In the genomic region with DNA sequence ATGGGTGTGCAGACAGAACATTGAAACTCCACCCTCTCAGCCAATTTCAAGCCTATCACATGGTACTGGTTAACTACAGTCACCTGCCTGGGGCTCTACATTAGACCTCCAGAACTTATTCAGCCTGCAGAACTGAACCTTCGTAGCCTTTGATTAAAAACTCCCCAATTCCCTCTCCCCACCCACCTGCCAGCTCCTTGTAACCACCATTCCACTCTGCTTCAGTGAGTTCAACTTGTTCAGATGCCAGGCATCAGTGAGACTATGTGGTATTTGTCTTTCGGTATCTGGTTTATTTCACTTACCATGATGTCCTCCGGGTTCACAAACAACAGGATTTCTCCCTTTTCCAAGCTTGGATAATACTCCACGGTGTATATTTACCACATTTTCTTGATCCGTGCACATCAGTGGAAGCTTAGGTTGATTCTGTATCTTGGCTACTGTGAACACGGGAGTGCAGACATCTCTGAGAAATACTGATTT, we compare ENCODE assay signal across 14 cellular contexts. TPM values are rescaled to one million over a fixed set of nuclear protein-coding genes. Genes with fewer than 3 reads are reported as not detected.
DNase-seq lines count a peak whose midpoint lies in the region; ATAC-seq, FAIRE-seq and TF ChIP-seq lines count a peak whose summit lies in the region.
"Had no signal": no experiment of that assay in that cellular context is flagged by ENCODE, and none has a peak within 500 bp of the region (broad histone marks: within the 10 kb centered on the region; RNA-seq: fewer than 3 reads in every experiment).

No MANE protein-coding gene starts in this region.

- WGBS in right lobe of liver (ENCODE audit: insufficient coverage, low coverage, low lambda C conversion rate, missing lambda C conversion rate): 63% methylated on average over 6 of the region's 6 CpGs
- WGBS in HepG2 (ENCODE audit: low lambda C conversion rate): 97% methylated on average over 6 of the region's 6 CpGs
- WGBS in endodermal cell (ENCODE audit: insufficient coverage in 1 of 2, insufficient read length in 1 of 2), 2 experiments: 92 to 96% methylated on average over 5 to 6 of the region's 6 CpGs
- no CpG with 5 or more reads among the region's 6 CpGs for WGBS in trophoblast cell (ENCODE audit: extremely low coverage, insufficient coverage, insufficient read length)

- no peak overlapping the region for H3K4me3 Mint-ChIP-seq in endodermal cell
- H3K4me3 Mint-ChIP-seq: CD4-positive, alpha-beta memory T cell had no signal

- H4K20me1 ChIP-seq in HepG2 (ENCODE audit: insufficient read depth, low read length): peaks cover 10% of the 10 kb centered on the region; the same call in 1 of the 2 replicates

- H3K9me3 ChIP-seq in right lobe of liver (no peaks in the 10 kb centered on the region), HepG2 (ENCODE audit: low read length) (no peaks in the 10 kb centered on the region), endodermal cell (ENCODE audit: control insufficient read depth, low read length) (peaks cover 36% of the 10 kb centered on the region), trophoblast cell (ENCODE audit: insufficient read depth, low read depth, low read length) (peaks cover 2% of the 10 kb centered on the region)

- in situ Hi-C loops in HepG2 (cut with HindIII; ENCODE audit: extremely low pct_ligation_motif_present, low pct_unique_long_range_greater_than_20kb): no loop called here

- no peak overlapping the region for H3K18ac ChIP-seq in trophoblast cell (ENCODE audit: low read length)

- H3K79me2 ChIP-seq in HepG2 (ENCODE audit: insufficient read depth, low read length) (peaks cover 35% of the 10 kb centered on the region), trophoblast cell (ENCODE audit: control insufficient read depth, insufficient read depth, low read length, poor library complexity) (peaks cover 9% of the 10 kb centered on the region)

- intact Hi-C loops in right lobe of liver (cut with DNase I): no loop called here
- intact Hi-C loops in HepG2 (cut with micrococcal nuclease; ENCODE audit: unreplicated experiment): no loop called here

- CTCF ChIA-PET in HepG2 (lab: Yijun Ruan, JAX; ENCODE audit: low intra/inter-chr PET ratio, low total read pairs): no interaction called here

- POLR2A ChIA-PET in HepG2 (lab: Yijun Ruan, JAX): no interaction called here

- H2BK12ac ChIP-seq in trophoblast cell (ENCODE audit: low read length): no peak overlapping the region

- FAIRE-seq in HepG2 (lab: Jason Lieb, UNC): no peak

- TF ChIP-seq EP300 in HepG2 (IDR thresholded peaks at IDR 0.05; ENCODE audit: low read depth in 2 of 2, low read length in 2 of 2) (no peak), HepG2 (CRISPR knock-in tag; IDR thresholded peaks at IDR 0.05; ENCODE audit: borderline replicate concordance) (no peak)

- ATAC-seq in right lobe of liver (no peak), HepG2 (no peak)
- ATAC-seq: PC-3 had no signal

- H3K9me3 Mint-ChIP-seq in endodermal cell: peaks cover 27% of the 10 kb centered on the region

- BruUV-seq in HepG2 (replicated peaks; lab: Mats Ljungman, UMichigan): no TSS peak

- DNase-seq in right lobe of liver (no peak), HepG2 (ENCODE audit: low spot score) (no peak), endodermal cell (no peak), trophoblast cell (no peak), NCI-H1694 treated with DMSO at 0.1 percent for 48 hours (lab: John Stamatoyannopoulos, UW) (no peak), Kasumi-1 (lab: John Stamatoyannopoulos, UW) (no peak), activated gamma-delta T cell (lab: John Stamatoyannopoulos, UW) (no peak), HuH-7.5 (ENCODE audit: low spot score) (no peak)
- DNase-seq: CD4-positive, alpha-beta memory T cell; H7; NCI-H1436; NCI-H2081; NCI-H226; PC-3 had no signal

- H2AFZ ChIP-seq in HepG2 (ENCODE audit: low read length): no peak overlapping the region
- H2AFZ ChIP-seq in trophoblast cell (ENCODE audit: insufficient read depth, low read length, poor library complexity): no peak overlapping the region

- H3K4ac ChIP-seq in trophoblast cell (ENCODE audit: low read depth, low read length): no peak overlapping the region

- H2AK5ac ChIP-seq in trophoblast cell (ENCODE audit: low read length): no peak overlapping the region

- TF ChIP-seq RAD21 in HepG2 (CRISPR knock-in tag; IDR thresholded peaks at IDR 0.05): no peak

- H3K36me3 Mint-ChIP-seq in endodermal cell (ENCODE audit: low read depth): peaks cover 39% of the 10 kb centered on the region

- H2BK5ac ChIP-seq in trophoblast cell (ENCODE audit: low read depth, low read length, poor library complexity): no peak overlapping the region

- no peaks in the 10 kb centered on the region for H3K27me3 Mint-ChIP-seq in endodermal cell (ENCODE audit: insufficient read depth)
- H3K27me3 Mint-ChIP-seq: CD4-positive, alpha-beta memory T cell had no signal

- H3K27ac Mint-ChIP-seq in endodermal cell: peak overlapping the region; percentile 33
- H3K27ac Mint-ChIP-seq: CD4-positive, alpha-beta memory T cell had no signal

- H3K23ac ChIP-seq in trophoblast cell (ENCODE audit: low read length): no peak overlapping the region

- H3K36me3 ChIP-seq in right lobe of liver (no peaks in the 10 kb centered on the region), HepG2 (replicated peaks in 1 of 2; ENCODE audit: control insufficient read depth in 1 of 2, insufficient read depth in 2 of 2, low read length in 2 of 2) (peaks cover 2 to 13% of the 10 kb centered on the region in 2 experiments; a peak in 3 of 5 replicates), endodermal cell (ENCODE audit: control insufficient read depth, insufficient read depth, low read length) (peaks cover 28% of the 10 kb centered on the region), trophoblast cell (ENCODE audit: control insufficient read depth in 1 of 2, insufficient read depth in 2 of 2, low read length in 2 of 2) (peaks cover 4 to 8% of the 10 kb centered on the region in 2 experiments)

- H3K14ac ChIP-seq in trophoblast cell (ENCODE audit: low read length): no peak overlapping the region

- no peak overlapping the region for H2BK120ac ChIP-seq in trophoblast cell (ENCODE audit: insufficient read depth, low read length, poor library complexity)

- TF ChIP-seq CTCF in right lobe of liver (IDR thresholded peaks at IDR 0.05): no peak
- no peak for TF ChIP-seq CTCF in HepG2 (CRISPR knock-in tag; IDR thresholded peaks at IDR 0.05)
- TF ChIP-seq CTCF in endodermal cell (conservative IDR thresholded peaks at IDR 0.05): no peak

- H3K4me3 ChIP-seq in right lobe of liver: no peak overlapping the region
- no peak overlapping the region for H3K4me3 ChIP-seq in HepG2 (replicated peaks in 1 of 3; ENCODE audit: insufficient read depth in 1 of 3, low read depth in 2 of 3, low read length in 3 of 3)
- no peak overlapping the region for H3K4me3 ChIP-seq in endodermal cell (ENCODE audit: low read length)
- no peak overlapping the region for H3K4me3 ChIP-seq in trophoblast cell (ENCODE audit: low read depth, low read length)

- no peak overlapping the region for H4K12ac ChIP-seq in trophoblast cell (ENCODE audit: low read depth, low read length)

- TF ChIP-seq POLR2A in right lobe of liver (IDR thresholded peaks at IDR 0.05) (no peak), HepG2 (IDR thresholded peaks at IDR 0.05; ENCODE audit: insufficient read depth in 1 of 2, low read depth in 2 of 2, low read length in 2 of 2) (no peak)

- H3K9ac ChIP-seq in HepG2 (ENCODE audit: insufficient read depth, low read depth, low read length) (no peak overlapping the region), endodermal cell (ENCODE audit: extremely low read depth, low read length, poor library complexity, severe bottlenecking) (no peak overlapping the region), trophoblast cell (ENCODE audit: low read length) (no peak overlapping the region)

- H3K27me3 ChIP-seq in right lobe of liver (no peaks in the 10 kb centered on the region), HepG2 (ENCODE audit: control insufficient read depth in 1 of 2, insufficient read depth in 2 of 2, low read length in 2 of 2) (no peaks in the 10 kb centered on the region), endodermal cell (ENCODE audit: control insufficient read depth, insufficient read depth, low read length, poor library complexity, severe bottlenecking) (no peaks in the 10 kb centered on the region), trophoblast cell (ENCODE audit: insufficient read depth, low read length) (no peaks in the 10 kb centered on the region)

- peaks cover 23% of the 10 kb centered on the region for H3K4me1 Mint-ChIP-seq in endodermal cell

- H3K79me1 ChIP-seq in trophoblast cell (ENCODE audit: low read length): peaks cover 21% of the 10 kb centered on the region

- H4K91ac ChIP-seq in trophoblast cell (ENCODE audit: low read depth, low read length): no peak overlapping the region

- H3K4me1 ChIP-seq in right lobe of liver (peaks cover 0 to 53% (median 17%) of the 10 kb centered on the region in 4 donors), HepG2 (ENCODE audit: insufficient read depth, low read length) (peaks cover 16% of the 10 kb centered on the region), endodermal cell (ENCODE audit: control insufficient read depth, insufficient read depth, low read length) (peaks cover 13% of the 10 kb centered on the region), trophoblast cell (ENCODE audit: control insufficient read depth in 1 of 2, insufficient read depth in 2 of 2, low read length in 2 of 2) (peaks cover 28 to 32% of the 10 kb centered on the region in 2 experiments)

- no peak overlapping the region for H4K8ac ChIP-seq in trophoblast cell (ENCODE audit: low read depth, low read length)

- H3K4me2 ChIP-seq in HepG2 (ENCODE audit: low read depth, low read length) (no peak overlapping the region), trophoblast cell (ENCODE audit: low read length) (no peak overlapping the region)

- peak overlapping the region; percentile 33 to 78 (median 69) for H3K27ac ChIP-seq in right lobe of liver
- no peak overlapping the region for H3K27ac ChIP-seq in HepG2 (ENCODE audit: extremely low read length, insufficient read depth, low read length)
- no peak overlapping the region for H3K27ac ChIP-seq in endodermal cell (ENCODE audit: low read depth, low read length)
- peak overlapping the region; percentile 7 for H3K27ac ChIP-seq in trophoblast cell (ENCODE audit: low read depth, low read length)

RNA-seq across cellular contexts. Expression of a gene that starts 19.2 kb away (rescaled TPM):
- 10 to 100 TPM; 12.5 to 47.2 (median 36.3) TPM for total RNA-seq in right lobe of liver
- total RNA-seq in HepG2 (2016; rRNA removed; fragmentation: Illumina TruSeq; extraction: Trizol): 15.2 and 15.6 TPM in 2 replicates
- 5.8 and 6.2 TPM in 2 replicates for total RNA-seq in HepG2 (2016; cell fraction: cytosol; rRNA removed; fragmentation: Illumina TruSeq; extraction: Trizol; ENCODE audit: low read depth)
- 13.5 and 15.3 TPM in 2 replicates for total RNA-seq in HepG2 (2016; cell fraction: insoluble cytoplasmic fraction; rRNA removed; fragmentation: Illumina TruSeq; extraction: Trizol)
- total RNA-seq in HepG2 (2016; cell fraction: membrane; rRNA removed; fragmentation: Illumina TruSeq; extraction: Trizol): 12.0 and 13.1 TPM in 2 replicates
- total RNA-seq in HepG2 (2016; cell fraction: nucleus; rRNA removed; fragmentation: Illumina TruSeq; extraction: Trizol): 6.5 and 7.9 TPM in 2 replicates
- 27.3 and 30.5 TPM in 2 replicates for polyA plus RNA-seq in HepG2 (2011; rRNA removed)
- 28.4 and 39.0 TPM in 2 replicates for polyA plus RNA-seq in HepG2 (2011; cell fraction: cytosol; rRNA removed)
- polyA plus RNA-seq in HepG2 (2011; cell fraction: nucleus; rRNA removed): 12.0 and 13.8 TPM in 2 replicates
- polyA plus RNA-seq in HepG2 (2012): 14.6 and 20.9 TPM in 2 replicates
- 4.5 and 5.9 TPM in 2 replicates for polyA plus RNA-seq in HepG2 (2016; cell fraction: cytosol; fragmentation: Illumina TruSeq; extraction: Trizol; ENCODE audit: low read depth)
- polyA plus RNA-seq in HepG2 (2016; cell fraction: insoluble cytoplasmic fraction; fragmentation: Illumina TruSeq; extraction: Trizol; ENCODE audit: low read depth): 13.3 and 15.2 TPM in 2 replicates
- 7.5 and 8.5 TPM in 2 replicates for polyA plus RNA-seq in HepG2 (2016; cell fraction: membrane; fragmentation: Illumina TruSeq; extraction: Trizol; ENCODE audit: low read depth)
- polyA plus RNA-seq in HepG2 (2016; cell fraction: nucleus; fragmentation: Illumina TruSeq; extraction: Trizol; ENCODE audit: insufficient read depth, low read depth): 9.6 and 9.8 TPM in 2 replicates
- 7.5 and 23.0 TPM in 2 replicates for polyA minus RNA-seq in HepG2 (2011; rRNA and poly(A)+ RNA removed; ENCODE audit: low replicate concordance)
- 12.6 and 15.1 TPM in 2 replicates for polyA minus RNA-seq in HepG2 (2011; cell fraction: cytosol; rRNA and poly(A)+ RNA removed)
- polyA minus RNA-seq in HepG2 (2011; cell fraction: nucleus; rRNA and poly(A)+ RNA removed): 8.2 TPM in 2 replicates
- total RNA-seq in endodermal cell: 10 to 100 TPM; 12.6 to 14.2 TPM
- polyA plus RNA-seq in endodermal cell (2013, experiment 1 of 2): 5.4 TPM
- polyA plus RNA-seq in endodermal cell (2013, experiment 2 of 2): 6.1 TPM
- polyA plus RNA-seq in trophoblast cell (2013): 29.9 and 30.6 TPM in 2 replicates

Comparison
In these comparisons a context has a peak if more than half of its experiments do, and no peak if none do; other contexts are left out.
1. H3K27ac ChIP-seq: peak in right lobe of liver (3 of 3) and trophoblast cell (single experiment); none in HepG2 (single experiment) and endodermal cell (single experiment).